In the genomic region with DNA sequence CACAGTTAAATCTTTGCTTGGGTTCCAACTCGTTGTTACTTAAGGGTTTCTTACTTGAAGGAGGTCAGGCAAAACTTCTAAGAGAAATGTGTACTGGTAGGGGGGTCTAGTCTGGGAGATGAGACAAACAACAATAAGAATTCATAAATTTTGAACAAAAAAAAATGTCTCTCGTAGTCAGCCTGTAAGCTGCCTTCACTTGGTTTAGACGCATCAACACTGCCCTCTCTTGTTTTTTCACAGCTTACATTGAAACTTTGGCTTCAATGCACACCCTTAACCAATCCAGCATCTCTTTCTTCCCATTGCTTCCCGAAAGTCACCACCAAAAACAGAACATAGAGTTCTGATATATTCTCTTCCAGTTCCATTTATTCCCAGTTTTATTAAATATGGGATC, we compare ENCODE assay signal across 10 cellular contexts.
DNase-seq lines count a peak whose midpoint lies in the region; ATAC-seq and TF ChIP-seq lines count a peak whose summit lies in the region.
"Had no signal": no experiment of that assay in that cellular context is flagged by ENCODE, and none has a peak within 500 bp of the region (broad histone marks: within the 10 kb centered on the region; RNA-seq: fewer than 3 reads in every experiment).

No MANE protein-coding gene starts in this region.

- no peaks in the 10 kb centered on the region for H3K36me3 ChIP-seq in IMR-90 (ENCODE audit: control insufficient read depth, insufficient read depth, low read length)

- 0 out of 3 replicates have a peak overlapping the region, but pooled peaks have one; percentile 59 for H2BK15ac ChIP-seq in IMR-90 (ENCODE audit: low read depth, low read length)

- H3K56ac ChIP-seq in IMR-90 (ENCODE audit: extremely low read depth, insufficient read depth, low read length): peak overlapping the region; percentile 50; the same call in 1 of the 2 replicates

- H3K9me3 ChIP-seq in IMR-90 (ENCODE audit: control insufficient read depth, insufficient read depth, low read length): no peaks in the 10 kb centered on the region

- no TSS peak for BruUV-seq in IMR-90 (replicated peaks; lab: Mats Ljungman, UMichigan)

- TF ChIP-seq RAD21 in IMR-90 (IDR thresholded peaks at IDR 0.05; ENCODE audit: low read length): peak; percentile 82

- no peak overlapping the region for H3K4me3 ChIP-seq in IMR-90 (ENCODE audit: insufficient read depth, low read depth, low read length)

- H3K4ac ChIP-seq in IMR-90 (ENCODE audit: low read depth, low read length): peak overlapping the region; percentile 33; the same call in 1 of the 2 replicates

- peak; percentile 69 for TF ChIP-seq CTCF in IMR-90 (conservative IDR thresholded peaks at IDR 0.05; ENCODE audit: low read depth, low read length)
- peak; percentile 64 for TF ChIP-seq CTCF in VCaP (conservative IDR thresholded peaks at IDR 0.05)

- peak overlapping the region; percentile 43 for H2BK5ac ChIP-seq in IMR-90 (ENCODE audit: low read depth, low read length, poor library complexity, severe bottlenecking)

- no peak overlapping the region for H3K9ac ChIP-seq in IMR-90 (ENCODE audit: low read depth, low read length)

- H3K14ac ChIP-seq in IMR-90 (replicated peaks; ENCODE audit: low read depth, low read length): 0 out of 2 replicates have a peak overlapping the region, but pooled peaks have one; percentile 42

- no peaks in the 10 kb centered on the region for H3K79me1 ChIP-seq in IMR-90 (ENCODE audit: low read depth in 1 of 2, low read length in 2 of 2)

- H3K27ac ChIP-seq in IMR-90 (ENCODE audit: insufficient read depth, low read length) (no peak overlapping the region), VCaP (no peak overlapping the region)
- H3K27ac ChIP-seq: HL-60 had no signal

- DNase-seq in AG20443 (ENCODE audit: low spot score) (peak; percentile 7), IMR-90 (peak; percentile 70), iPS-NIHi11 (ENCODE audit: low spot score) (peak; percentile 41), GDM1 (lab: John Stamatoyannopoulos, UW) (no peak), cardiac septum (ENCODE audit: low spot score) (no peak), cerebellar nuclear complex (lab: John Stamatoyannopoulos, UW) (no peak)
- DNase-seq: DND-41 had no signal

- H2AK9ac ChIP-seq in IMR-90 (replicated peaks; ENCODE audit: low read depth, low read length, poor library complexity): no peak overlapping the region

- no peak overlapping the region for H4K91ac ChIP-seq in IMR-90 (ENCODE audit: insufficient read depth, low read depth, low read length)

- peak; percentile 97 for ATAC-seq in IMR-90 (ENCODE audit: low read depth)
- ATAC-seq in GM21576 (IDR thresholded peaks at IDR 0.05; ENCODE audit: unreplicated experiment): no peak

- no peaks in the 10 kb centered on the region for H3K9me1 ChIP-seq in IMR-90 (ENCODE audit: insufficient read depth, low read length)

- H2AFZ ChIP-seq in IMR-90 (replicated peaks; ENCODE audit: low read length, poor library complexity): no peak overlapping the region

- H2AK5ac ChIP-seq in IMR-90 (ENCODE audit: low read depth, low read length): no peak overlapping the region

- intact Hi-C loops in IMR-90 (cut with micrococcal nuclease) (loop anchor here (1.0 to 10.0 kb wide), 5 partner anchors 234 to 964 kb away; no protein-coding TSS in a partner anchor), cardiac septum (cut with DNase I) (no loop called here)

- CTCF ChIA-PET in IMR-90 (lab: Yijun Ruan, JAX): interaction anchor here (0.6 to 0.9 kb wide), 4 partner anchors 13 to 1083 kb away, joined by 3 to 7 read pairs (median 4); no protein-coding TSS in a partner anchor

- 0% methylated on average over 2 of the region's 4 CpGs; no CpG with 5 or more reads in 1 of the 2 experiments for WGBS in IMR-90 (ENCODE audit: extremely low coverage in 2 of 2, insufficient read length in 1 of 2), 2 experiments

- POLR2A ChIA-PET in IMR-90 (lab: Charles Lee; ENCODE audit: unreplicated experiment): no interaction called here

- peak overlapping the region in 1 of 2 experiments; percentile 77; a peak in 2 of 4 replicates for H4K8ac ChIP-seq in IMR-90 (ENCODE audit: low read depth in 2 of 2, low read length in 2 of 2)

- peak overlapping the region; percentile 32; the same call in 1 of the 2 replicates for H3K4me2 ChIP-seq in IMR-90 (ENCODE audit: low read depth, low read length)

- H3K4me1 ChIP-seq in IMR-90 (ENCODE audit: control insufficient read depth, insufficient read depth, low read length): no peaks in the 10 kb centered on the region

- in situ Hi-C loops in IMR-90 (cut with MboI; ENCODE audit: low sequenced_read_pairs): loop anchor here (25.0 kb wide), 1 partner anchor 966 kb away; no protein-coding TSS in a partner anchor

- no peak overlapping the region; the same call in 1 of the 2 replicates for H4K5ac ChIP-seq in IMR-90 (ENCODE audit: low read depth, low read length)

- 0 out of 2 replicates have a peak overlapping the region, but pooled peaks have one; percentile 31 for H3K18ac ChIP-seq in IMR-90 (ENCODE audit: low read depth, low read length)

- no peaks in the 10 kb centered on the region for H4K20me1 ChIP-seq in IMR-90 (ENCODE audit: insufficient read depth, low read length)

- peak overlapping the region; percentile 92 for H2BK20ac ChIP-seq in IMR-90 (ENCODE audit: low read depth, low read length)

- dilution Hi-C loops in IMR-90 (cut with HindIII; ENCODE audit: low sequenced_read_pairs, unreplicated experiment): no loop called here

- no peak overlapping the region for H3K23ac ChIP-seq in IMR-90 (ENCODE audit: low read depth, low read length)

- H2BK120ac ChIP-seq in IMR-90 (ENCODE audit: low read depth, low read length): peak overlapping the region; percentile 95; the same call in 1 of the 2 replicates

- no peaks in the 10 kb centered on the region; the same call in 1 of the 2 replicates for H3K27me3 ChIP-seq in IMR-90 (ENCODE audit: control insufficient read depth, insufficient read depth, low read length)

- TF ChIP-seq POLR2A in IMR-90 (IDR thresholded peaks at IDR 0.05; ENCODE audit: low read depth, low read length): no peak

TF ChIP-seq in IMR-90, 13 proteins besides CTCF, POLR2A, EP300 and RAD21:
- TF ChIP-seq, protein P1, sequence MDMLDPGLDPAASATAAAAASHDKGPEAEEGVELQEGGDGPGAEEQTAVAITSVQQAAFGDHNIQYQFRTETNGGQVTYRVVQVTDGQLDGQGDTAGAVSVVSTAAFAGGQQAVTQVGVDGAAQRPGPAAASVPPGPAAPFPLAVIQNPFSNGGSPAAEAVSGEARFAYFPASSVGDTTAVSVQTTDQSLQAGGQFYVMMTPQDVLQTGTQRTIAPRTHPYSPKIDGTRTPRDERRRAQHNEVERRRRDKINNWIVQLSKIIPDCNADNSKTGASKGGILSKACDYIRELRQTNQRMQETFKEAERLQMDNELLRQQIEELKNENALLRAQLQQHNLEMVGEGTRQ (IDR thresholded peaks at IDR 0.05; ENCODE audit: low read depth, low read length): no peak
- peak; percentile 64 for TF ChIP-seq SMC3 (IDR thresholded peaks at IDR 0.05; ENCODE audit: low read depth, low read length)

Comparison
In these comparisons a context has a peak if more than half of its experiments do, and no peak if none do; other contexts are left out.
1. DNase-seq: peak in AG20443 (single experiment), IMR-90 (single experiment) and iPS-NIHi11 (single experiment); none in GDM1 (single experiment), cardiac septum (single experiment) and cerebellar nuclear complex (0 of 2).